ENCODE assay signal across 7 cellular contexts in the genomic region with DNA sequence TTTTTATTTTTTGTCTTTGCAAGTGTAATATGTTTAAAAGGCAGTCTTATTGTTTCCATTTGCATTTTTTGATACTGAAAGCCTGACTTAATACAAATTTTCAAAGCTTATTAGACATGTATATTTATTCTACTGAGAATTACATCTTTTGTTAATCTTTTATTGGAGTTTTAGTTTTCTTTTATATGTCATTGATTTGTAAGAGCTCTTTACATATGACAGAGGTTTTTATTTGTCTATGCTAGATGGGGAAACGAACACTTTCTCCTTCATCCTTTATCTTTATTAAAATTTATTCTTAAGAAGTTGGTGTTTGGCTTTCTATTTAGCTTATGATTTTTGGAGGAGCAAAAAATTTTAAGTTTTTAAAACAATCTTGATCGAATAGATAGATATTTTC.
"Had no signal": no experiment of that assay in that cellular context is flagged by ENCODE, and none has a peak within 500 bp of the region (broad histone marks: within the 10 kb centered on the region; RNA-seq: fewer than 3 reads in every experiment).

No MANE protein-coding gene starts in this region.

- H3K4me3 ChIP-seq: K562 had no signal

- FAIRE-seq: HepG2, HTR-8/SVneo, K562 had no signal

- H3K27ac ChIP-seq: HL-60 had no signal

- DNase-seq: IMR-90, KBM-7, KG1 had no signal
